1 cellular context compared by ENCODE assay signal in the genomic region with DNA sequence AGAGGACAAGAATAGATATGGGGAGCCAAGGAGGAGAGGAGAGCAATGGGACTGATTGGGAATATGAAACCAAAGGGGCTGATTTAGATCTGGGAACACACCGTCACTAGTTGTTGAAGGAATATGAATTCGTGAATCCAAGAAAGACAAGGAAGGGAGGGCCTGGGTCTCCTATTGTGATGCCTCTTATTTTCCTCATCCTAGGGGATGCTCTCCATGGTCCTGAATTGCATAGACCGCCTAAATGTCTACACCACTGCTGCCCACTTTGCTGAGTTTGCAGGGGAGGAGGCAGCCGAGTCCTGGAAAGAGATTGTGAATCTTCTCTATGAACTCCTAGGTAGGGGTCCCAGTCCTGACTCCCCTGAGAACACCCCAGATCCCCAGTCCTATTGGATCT.
A peak's percentile ranks its signal among the peaks of the same experiment; 100 is the strongest.
TF ChIP-seq lines count a peak whose summit lies in the region.

No MANE protein-coding gene starts in this region.

TF ChIP-seq in HepG2, 621 proteins besides CTCF, POLR2A, EP300 and RAD21 (continued from another document):
- TF ChIP-seq, protein P1, sequence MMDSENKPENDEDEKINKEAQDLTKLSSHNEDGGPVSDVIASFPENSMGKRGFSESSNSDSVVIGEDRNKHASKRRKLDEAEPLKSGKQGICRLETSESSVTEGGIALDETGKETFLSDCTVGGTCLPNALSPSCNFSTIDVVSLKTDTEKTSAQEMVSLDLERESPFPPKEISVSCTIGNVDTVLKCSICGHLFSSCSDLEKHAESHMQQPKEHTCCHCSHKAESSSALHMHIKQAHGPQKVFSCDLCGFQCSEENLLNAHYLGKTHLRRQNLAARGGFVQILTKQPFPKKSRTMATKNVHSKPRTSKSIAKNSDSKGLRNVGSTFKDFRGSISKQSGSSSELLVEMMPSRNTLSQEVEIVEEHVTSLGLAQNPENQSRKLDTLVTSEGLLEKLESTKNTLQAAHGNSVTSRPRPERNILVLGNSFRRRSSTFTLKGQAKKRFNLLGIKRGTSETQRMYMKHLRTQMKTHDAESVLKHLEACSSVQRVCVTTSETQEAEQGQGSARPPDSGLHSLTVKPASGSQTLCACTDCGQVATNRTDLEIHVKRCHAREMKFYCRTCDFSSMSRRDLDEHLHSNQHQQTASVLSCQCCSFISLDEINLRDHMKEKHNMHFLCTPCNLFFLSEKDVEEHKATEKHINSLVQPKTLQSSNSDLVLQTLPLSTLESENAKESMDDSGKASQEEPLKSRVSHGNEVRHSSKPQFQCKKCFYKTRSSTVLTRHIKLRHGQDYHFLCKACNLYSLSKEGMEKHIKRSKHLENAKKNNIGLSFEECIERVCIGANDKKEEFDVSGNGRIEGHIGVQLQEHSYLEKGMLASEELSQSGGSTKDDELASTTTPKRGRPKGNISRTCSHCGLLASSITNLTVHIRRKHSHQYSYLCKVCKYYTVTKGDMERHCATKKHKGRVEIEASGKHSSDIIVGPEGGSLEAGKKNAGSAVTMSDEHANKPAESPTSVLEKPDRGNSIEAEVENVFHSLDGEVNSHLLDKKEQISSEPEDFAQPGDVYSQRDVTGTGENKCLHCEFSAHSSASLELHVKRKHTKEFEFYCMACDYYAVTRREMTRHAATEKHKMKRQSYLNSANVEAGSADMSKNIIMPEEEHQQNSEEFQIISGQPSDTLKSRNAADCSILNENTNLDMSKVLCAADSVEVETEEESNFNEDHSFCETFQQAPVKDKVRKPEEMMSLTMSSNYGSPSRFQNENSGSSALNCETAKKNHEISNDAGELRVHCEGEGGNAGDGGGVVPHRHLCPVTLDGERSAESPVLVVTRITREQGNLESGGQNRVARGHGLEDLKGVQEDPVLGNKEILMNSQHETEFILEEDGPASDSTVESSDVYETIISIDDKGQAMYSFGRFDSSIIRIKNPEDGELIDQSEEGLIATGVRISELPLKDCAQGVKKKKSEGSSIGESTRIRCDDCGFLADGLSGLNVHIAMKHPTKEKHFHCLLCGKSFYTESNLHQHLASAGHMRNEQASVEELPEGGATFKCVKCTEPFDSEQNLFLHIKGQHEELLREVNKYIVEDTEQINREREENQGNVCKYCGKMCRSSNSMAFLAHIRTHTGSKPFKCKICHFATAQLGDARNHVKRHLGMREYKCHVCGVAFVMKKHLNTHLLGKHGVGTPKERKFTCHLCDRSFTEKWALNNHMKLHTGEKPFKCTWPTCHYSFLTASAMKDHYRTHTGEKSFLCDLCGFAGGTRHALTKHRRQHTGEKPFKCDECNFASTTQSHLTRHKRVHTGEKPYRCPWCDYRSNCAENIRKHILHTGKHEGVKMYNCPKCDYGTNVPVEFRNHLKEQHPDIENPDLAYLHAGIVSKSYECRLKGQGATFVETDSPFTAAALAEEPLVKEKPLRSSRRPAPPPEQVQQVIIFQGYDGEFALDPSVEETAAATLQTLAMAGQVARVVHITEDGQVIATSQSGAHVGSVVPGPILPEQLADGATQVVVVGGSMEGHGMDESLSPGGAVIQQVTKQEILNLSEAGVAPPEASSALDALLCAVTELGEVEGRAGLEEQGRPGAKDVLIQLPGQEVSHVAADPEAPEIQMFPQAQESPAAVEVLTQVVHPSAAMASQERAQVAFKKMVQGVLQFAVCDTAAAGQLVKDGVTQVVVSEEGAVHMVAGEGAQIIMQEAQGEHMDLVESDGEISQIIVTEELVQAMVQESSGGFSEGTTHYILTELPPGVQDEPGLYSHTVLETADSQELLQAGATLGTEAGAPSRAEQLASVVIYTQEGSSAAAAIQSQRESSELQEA (CRISPR knock-in tag; IDR thresholded peaks at IDR 0.05; ENCODE audit: not compliant biosample characterization): no peak
- no peak for TF ChIP-seq ZNF75D (CRISPR knock-in tag; IDR thresholded peaks at IDR 0.05; ENCODE audit: borderline replicate concordance)
- TF ChIP-seq ZKSCAN1 (IDR thresholded peaks at IDR 0.05; ENCODE audit: low read length): no peak
- TF ChIP-seq WIZ (CRISPR knock-in tag; IDR thresholded peaks at IDR 0.05): peak; percentile 82; the same call in 1 of the 2 replicates
